20 cellular contexts compared by ENCODE assay signal in the genomic region with DNA sequence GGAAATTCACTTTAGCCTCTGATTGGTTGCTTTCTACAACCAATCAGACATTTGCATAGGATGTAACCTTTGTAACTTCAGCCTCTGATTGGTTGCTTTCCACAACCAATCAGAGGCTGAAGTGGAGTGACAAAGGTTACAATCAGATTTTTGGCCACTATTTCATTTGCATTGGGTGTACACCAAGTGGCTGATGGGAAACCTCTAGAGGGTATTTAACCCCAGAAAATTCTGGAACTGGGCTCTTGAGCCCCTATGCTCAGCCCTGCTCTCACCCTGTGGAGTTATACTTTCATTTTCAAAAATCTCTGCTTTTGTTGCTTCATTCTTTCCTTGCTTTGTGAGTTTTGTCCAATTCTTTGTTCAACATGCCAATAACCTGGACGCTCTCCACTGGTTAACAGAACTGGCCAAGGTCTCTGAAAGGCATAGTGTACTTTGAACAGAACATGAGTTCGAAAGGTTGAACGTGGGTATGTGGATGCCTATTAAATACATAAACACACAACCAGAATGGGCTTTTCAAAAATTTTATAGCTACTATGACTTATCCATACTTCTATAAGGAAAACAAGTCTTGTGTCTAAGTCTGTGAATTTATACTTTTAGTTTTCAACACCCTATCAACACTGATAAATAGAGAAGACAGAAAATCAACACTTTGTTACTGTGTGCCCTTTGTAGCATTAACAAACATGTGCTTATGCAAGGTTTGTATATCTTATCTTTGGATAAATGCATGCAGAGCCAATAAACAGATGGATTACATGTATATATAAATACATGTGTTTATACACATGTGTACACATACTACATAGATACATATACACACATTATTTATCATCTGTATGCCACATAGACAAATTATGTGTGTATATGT.
"Had no signal": no experiment of that assay in that cellular context is flagged by ENCODE, and none has a peak within 500 bp of the region (broad histone marks: within the 10 kb centered on the region; RNA-seq: fewer than 3 reads in every experiment).

No MANE protein-coding gene starts in this region.

- H3K27ac ChIP-seq: KMS-11, SJSA1 had no signal

- H3K4me3 ChIP-seq: K562, SJSA1 had no signal

- H3K4me1 ChIP-seq: SJSA1 had no signal

- ATAC-seq: K562 had no signal

- H3K9me3 ChIP-seq: SJSA1 had no signal

- H3K27me3 ChIP-seq: SJSA1 had no signal

- DNase-seq: Kasumi-1, MM.1S, NCI-H1092, NCI-H1105 treated with DMSO at 0.1 percent for 48 hours, NCI-H1417 treated with DMSO at 0.1 percent for 48 hours, NCI-H146, NCI-H1694 treated with DMSO at 0.1 percent for 48 hours, NCI-H1930, NCI-H2081, NCI-H2171, NCI-H345, NCI-H446 treated with DMSO at 0.1 percent for 48 hours, NCI-H510A treated with DMSO at 0.1 percent for 48 hours, NCI-H526, Right ventricle myocardium superior, RPMI8226, SIG-M5 had no signal

- H3K36me3 ChIP-seq: SJSA1 had no signal
